35 cellular contexts compared by ENCODE assay signal in genomic region chr7:156121956-156122355, GRCh38.
"Had no signal": no experiment of that assay in that cellular context is flagged by ENCODE, and none has a peak within 500 bp of the region (broad histone marks: within the 10 kb centered on the region; RNA-seq: fewer than 3 reads in every experiment).

No MANE protein-coding gene starts in this region.

- H3K4me2 ChIP-seq: KMS-11 had no signal

- H3K27me3 ChIP-seq: MG63 had no signal

- H3K9me3 ChIP-seq: MG63 had no signal

- H3K9ac ChIP-seq: KMS-11 had no signal

- H3K27ac ChIP-seq: KMS-11 had no signal

- H3K36me3 ChIP-seq: MG63 had no signal

- H3K4me3 ChIP-seq: MG63 had no signal

- DNase-seq: Karpas-422, Kasumi-1, KG1, MG63, MM.1S, MV-4-11, NCI-H1048, NCI-H1092, NCI-H1092 treated with DMSO at 0.1 percent for 48 hours, NCI-H1105, NCI-H1105 treated with DMSO at 0.1 percent for 48 hours, NCI-H1417, NCI-H1417 treated with DMSO at 0.1 percent for 48 hours, NCI-H1436, NCI-H1436 treated with DMSO at 0.1 percent for 48 hours, NCI-H146, NCI-H1694, NCI-H1694 treated with DMSO at 0.1 percent for 48 hours, NCI-H187, NCI-H187 treated with DMSO at 0.1 percent for 48 hours, NCI-H1930, NCI-H2029, NCI-H2029 treated with DMSO at 0.1 percent for 48 hours, NCI-H2081, NCI-H2081 treated with DMSO at 0.1 percent for 48 hours, NCI-H2107, NCI-H2171, NCI-H2171 treated with DMSO at 0.1 percent for 48 hours, NCI-H2227 treated with DMSO at 0.1 percent for 48 hours, NCI-H226, NCI-H345, NCI-H446, NCI-H446 treated with DMSO at 0.1 percent for 48 hours, NCI-H510A had no signal
